Comparison of ENCODE assay signal across 13 cellular contexts in genomic region chr13:41005709-41006108, GRCh38. TPM values are rescaled to one million over a fixed set of nuclear protein-coding genes. Genes with fewer than 3 reads are reported as not detected.
A peak's percentile ranks its signal among the peaks of the same experiment; 100 is the strongest.
DNase-seq lines count a peak whose midpoint lies in the region; ATAC-seq lines count a peak whose summit lies in the region.
"Had no signal": no experiment of that assay in that cellular context is flagged by ENCODE, and none has a peak within 500 bp of the region (broad histone marks: within the 10 kb centered on the region; RNA-seq: fewer than 3 reads in every experiment).

No MANE protein-coding gene starts in this region.

- peak overlapping the region; percentile 64 to 87 (median 66) for H3K4me3 Mint-ChIP-seq in CD4-positive, CD25-positive, alpha-beta regulatory T cell
- H3K4me3 Mint-ChIP-seq in activated naive CD8-positive, alpha-beta T cell, result peak overlapping the region; percentile 62
- H3K4me3 Mint-ChIP-seq in naive B cell, result peak overlapping the region; percentile 48 to 83 (median 72)

- no peak for DNase-seq in CD4-positive, CD25-positive, alpha-beta regulatory T cell
- DNase-seq in Jurkat, Clone E6-1 (ENCODE audit: low read depth, low spot score), result no peak
- DNase-seq in naive B cell, result no peak
- no peak for DNase-seq in SJCRH30
- DNase-seq in HPDE6-E6E7 (ENCODE audit: extremely low spot score), result no peak
- DNase-seq in G401 (ENCODE audit: low spot score), result no peak
- DNase-seq: COR-L47, mesendoderm, SHP77, upper lobe of right lung had no signal

- H3K4me3 ChIP-seq in CD4-positive, CD25-positive, alpha-beta regulatory T cell (ENCODE audit: low read depth, low read length), result peak overlapping the region; percentile 72
- peak overlapping the region; percentile 37 for H3K4me3 ChIP-seq in Jurkat, Clone E6-1 (ENCODE audit: low read length)
- no peak overlapping the region for H3K4me3 ChIP-seq in SJCRH30
- H3K4me3 ChIP-seq: upper lobe of right lung had no signal

- H3K27me3 ChIP-seq in CD4-positive, CD25-positive, alpha-beta regulatory T cell (ENCODE audit: control insufficient read depth, insufficient read depth, low read length), result no peaks in the 10 kb centered on the region
- no peaks in the 10 kb centered on the region for H3K27me3 ChIP-seq in SJCRH30
- H3K27me3 ChIP-seq: upper lobe of right lung had no signal

- peaks cover 6% of the 10 kb centered on the region for H3K36me3 ChIP-seq in CD4-positive, CD25-positive, alpha-beta regulatory T cell (ENCODE audit: control insufficient read depth, insufficient read depth, low read length)
- no peaks in the 10 kb centered on the region for H3K36me3 ChIP-seq in SJCRH30
- H3K36me3 ChIP-seq: upper lobe of right lung had no signal

- no peak for ATAC-seq in CD4-positive, CD25-positive, alpha-beta regulatory T cell (ENCODE audit: low read depth in 2 of 2)
- no peak for ATAC-seq in naive B cell (ENCODE audit: low read depth in 2 of 2)
- no peak for ATAC-seq in GM21786 (IDR thresholded peaks at IDR 0.05; ENCODE audit: unreplicated experiment)
- ATAC-seq: upper lobe of right lung had no signal

- H3K9me3 Mint-ChIP-seq in CD4-positive, CD25-positive, alpha-beta regulatory T cell, result no peaks in the 10 kb centered on the region
- no peaks in the 10 kb centered on the region for H3K9me3 Mint-ChIP-seq in activated naive CD8-positive, alpha-beta T cell (ENCODE audit: low read depth)
- peaks cover 0 to 1% (median 0%) of the 10 kb centered on the region in 7 donors for H3K9me3 Mint-ChIP-seq in naive B cell

- peaks cover 42 to 80% (median 59%) of the 10 kb centered on the region in 4 donors for H3K4me1 Mint-ChIP-seq in CD4-positive, CD25-positive, alpha-beta regulatory T cell
- H3K4me1 Mint-ChIP-seq in activated naive CD8-positive, alpha-beta T cell (ENCODE audit: low read depth), result peaks cover 72% of the 10 kb centered on the region
- H3K4me1 Mint-ChIP-seq in naive B cell, result peaks cover 49 to 80% (median 54%) of the 10 kb centered on the region in 3 donors

- H3K27ac Mint-ChIP-seq in CD4-positive, CD25-positive, alpha-beta regulatory T cell, result peak overlapping the region; percentile 72 to 87 (median 80)
- peak overlapping the region; percentile 91 for H3K27ac Mint-ChIP-seq in activated naive CD8-positive, alpha-beta T cell
- H3K27ac Mint-ChIP-seq in naive B cell, result peak overlapping the region in 5 of 6 donors; percentile 78 to 92 (median 84)

- in situ Hi-C loops in G401 (cut with HindIII; ENCODE audit: low sequenced_read_pairs), result no loop called here

- H3K27ac ChIP-seq in CD4-positive, CD25-positive, alpha-beta regulatory T cell (ENCODE audit: insufficient read depth, low read length, poor library complexity, severe bottlenecking), result peak overlapping the region; percentile 80
- H3K27ac ChIP-seq in SJCRH30, result no peak overlapping the region
- H3K27ac ChIP-seq: epithelial cell of prostate, upper lobe of right lung had no signal

- H3K36me3 Mint-ChIP-seq in CD4-positive, CD25-positive, alpha-beta regulatory T cell, result peaks cover 4% of the 10 kb centered on the region
- H3K36me3 Mint-ChIP-seq in activated naive CD8-positive, alpha-beta T cell, result peaks cover 4% of the 10 kb centered on the region
- H3K36me3 Mint-ChIP-seq in naive B cell, result no peaks in the 10 kb centered on the region

- no peaks in the 10 kb centered on the region for H3K27me3 Mint-ChIP-seq in CD4-positive, CD25-positive, alpha-beta regulatory T cell
- H3K27me3 Mint-ChIP-seq in activated naive CD8-positive, alpha-beta T cell, result no peaks in the 10 kb centered on the region
- H3K27me3 Mint-ChIP-seq in naive B cell, result no peaks in the 10 kb centered on the region

- peaks cover 96% of the 10 kb centered on the region for H3K4me1 ChIP-seq in CD4-positive, CD25-positive, alpha-beta regulatory T cell (ENCODE audit: control insufficient read depth, insufficient read depth, low read length, poor library complexity, severe bottlenecking)
- peaks cover 9% of the 10 kb centered on the region; the same call in 1 of the 2 replicates for H3K4me1 ChIP-seq in SJCRH30

- H3K9me3 ChIP-seq in CD4-positive, CD25-positive, alpha-beta regulatory T cell (ENCODE audit: control insufficient read depth in 2 of 2, low read length in 2 of 2), result no peaks in the 10 kb centered on the region
- no peaks in the 10 kb centered on the region for H3K9me3 ChIP-seq in SJCRH30 (replicated peaks)
- H3K9me3 ChIP-seq: upper lobe of right lung had no signal

RNA-seq across cellular contexts. Expression of gene ELF1, which starts 13.4 kb away (rescaled TPM):
- total RNA-seq in CD4-positive, CD25-positive, alpha-beta regulatory T cell, result 285 TPM
- 100 to 1,000 TPM; 122 to 178 (median 141) TPM for polyA plus RNA-seq in CD4-positive, CD25-positive, alpha-beta regulatory T cell
- 78.5 TPM for polyA plus RNA-seq in Jurkat, Clone E6-1 (2012; ENCODE audit: insufficient read depth, insufficient read length)
- polyA plus RNA-seq in naive B cell (ENCODE audit: low read depth in 6 of 6), result 100 to 1,000 TPM; 127 to 183 (median 144) TPM
- 30.5 and 32.7 TPM in 2 replicates for total RNA-seq in SJCRH30 (2014; rRNA removed; shearing (Covaris generic))
- 6.7 and 9.0 TPM in 2 replicates for total RNA-seq in G401 (2014; rRNA removed; shearing (Covaris generic))

RNA-seq across cellular contexts. Expression of gene WBP4, which starts 55.6 kb away (rescaled TPM):
- total RNA-seq in CD4-positive, CD25-positive, alpha-beta regulatory T cell, result 5.6 TPM
- polyA plus RNA-seq in CD4-positive, CD25-positive, alpha-beta regulatory T cell, result 1 to 10 TPM; 3.0 to 3.8 (median 3.4) TPM
- 16.8 TPM for polyA plus RNA-seq in Jurkat, Clone E6-1 (2012; ENCODE audit: insufficient read depth, insufficient read length)
- polyA plus RNA-seq in naive B cell (ENCODE audit: low read depth in 6 of 6), result 1 to 10 TPM; 3.8 to 4.7 (median 4.2) TPM
- total RNA-seq in SJCRH30 (2014; rRNA removed; shearing (Covaris generic)), result 14.4 and 15.3 TPM in 2 replicates
- 9.7 and 16.5 TPM in 2 replicates for total RNA-seq in G401 (2014; rRNA removed; shearing (Covaris generic))
